ENCODE assay signal across 21 cellular contexts in the genomic region with DNA sequence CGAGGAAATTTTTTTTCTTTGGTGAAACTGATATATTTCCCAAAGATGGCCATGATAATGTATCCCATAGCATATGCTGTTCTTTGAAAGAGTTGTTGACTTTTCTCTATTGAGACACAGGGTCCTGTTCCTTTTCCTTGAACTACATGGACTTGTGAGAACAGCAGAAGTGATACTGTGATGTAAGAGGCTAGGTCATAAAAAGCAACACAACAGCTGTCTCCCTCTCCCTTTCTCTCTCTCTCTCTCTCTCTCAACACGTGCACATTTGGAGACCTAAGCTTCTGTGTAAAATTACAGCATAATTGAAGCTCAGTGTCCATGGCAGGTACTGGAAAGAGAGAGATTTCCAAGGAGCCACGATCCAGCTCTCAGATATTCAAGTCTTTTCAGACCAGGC.
"Had no signal": no experiment of that assay in that cellular context is flagged by ENCODE, and none has a peak within 500 bp of the region (broad histone marks: within the 10 kb centered on the region; RNA-seq: fewer than 3 reads in every experiment).

No MANE protein-coding gene starts in this region.

- H3K4me1 ChIP-seq: heart right ventricle, pancreas, psoas muscle, right atrium auricular region, thyroid gland had no signal

- H3K27me3 ChIP-seq: heart right ventricle, pancreas, right atrium auricular region, thyroid gland had no signal

- FAIRE-seq: keratinocyte, pancreas, TTC549 had no signal

- H3K9me3 ChIP-seq: pancreas, psoas muscle, right atrium auricular region, thyroid gland had no signal

- H3K36me3 ChIP-seq: heart right ventricle, pancreas, right atrium auricular region, thyroid gland, WERI-Rb-1 had no signal

- H3K4me3 ChIP-seq: heart right ventricle, pancreas, psoas muscle, right atrium auricular region, thyroid gland had no signal

- H3K27ac ChIP-seq: heart right ventricle, pancreas, psoas muscle, right atrium auricular region, thyroid gland, WERI-Rb-1 had no signal

- DNase-seq: activated CD4-positive, alpha-beta T cell treated with anti-CD3 and anti-CD28 coated beads, Interleukin-2, amount 10 ng/mL, durations not matched to agents 7 days and 5 days; activated CD4-positive, CD25-positive, alpha-beta regulatory T cell treated with anti-CD3 and anti-CD28 coated beads, Interleukin-2, amount 50 U/mL, for 72 hours; activated CD8-positive, alpha-beta memory T cell treated with anti-CD3 and anti-CD28 coated beads, Interleukin-2, amount 10 ng/mL, durations not matched to agents 7 days and 5 days; activated CD8-positive, alpha-beta T cell treated with anti-CD3 and anti-CD28 coated beads for 36 hours; activated effector memory CD4-positive, alpha-beta T cell treated with anti-CD3 and anti-CD28 coated beads, Interleukin-2, amount 50 U/mL, for 16 hours; activated naive CD4-positive, alpha-beta T cell treated with anti-CD3 and anti-CD28 coated beads, Interleukin-2, amount 10 ng/mL, durations not matched to agents 7 days and 5 days; activated T-cell treated with anti-CD3 and anti-CD28 coated beads for 4 hours; effector CD8-positive, alpha-beta T cell; erythroblast; heart right ventricle; left colon; nephron progenitor cell; pancreas; psoas muscle; stimulated activated CD4-positive, alpha-beta T cell treated with anti-CD3 and anti-CD28 coated beads, Interleukin-1b, Interleukin-23, amount 100 ng/mL, for 48 hours; substantia nigra; thyroid gland; WERI-Rb-1 had no signal

- ATAC-seq: activated CD8-positive, alpha-beta memory T cell treated with anti-CD3 and anti-CD28 coated beads, Interleukin-2, amount 10 ng/mL, durations not matched to agents 7 days and 5 days; activated CD8-positive, alpha-beta T cell treated with anti-CD3 and anti-CD28 coated beads for 36 hours; heart right ventricle; left colon; pancreas; psoas muscle had no signal
